ENCODE assay signal across 20 cellular contexts in genomic region chr10:11326241-11326640, GRCh38.
DNase-seq lines count a peak whose midpoint lies in the region; ATAC-seq, FAIRE-seq and TF ChIP-seq lines count a peak whose summit lies in the region.
"Had no signal": no experiment of that assay in that cellular context is flagged by ENCODE, and none has a peak within 500 bp of the region (broad histone marks: within the 10 kb centered on the region; RNA-seq: fewer than 3 reads in every experiment).

No MANE protein-coding gene starts in this region.

- no peak for ATAC-seq in natural killer cell
- ATAC-seq: activated CD8-positive, alpha-beta memory T cell treated with anti-CD3 and anti-CD28 coated beads, Interleukin-2, amount 10 ng/mL, durations not matched to agents 7 days and 5 days had no signal

- H3K9me3 ChIP-seq in BLaER1 (no peaks in the 10 kb centered on the region), astrocyte (ENCODE audit: insufficient read depth, low read depth, low read length) (no peaks in the 10 kb centered on the region), transverse colon (no peaks in the 10 kb centered on the region), PC-9 (ENCODE audit: insufficient read depth, low read depth) (no peaks in the 10 kb centered on the region)
- no peaks in the 10 kb centered on the region for H3K9me3 ChIP-seq in CD8-positive, alpha-beta memory T cell (ENCODE audit: low read length)
- H3K9me3 ChIP-seq: testis had no signal

- POLR2A ChIA-PET in CD8-positive, alpha-beta memory T cell (lab: Charles Lee) = interaction anchor here (0.5 kb wide), 1 partner anchor 159 kb away, joined by 3 read pairs; no protein-coding TSS in a partner anchor
- POLR2A ChIA-PET in PC-9 (lab: Charles Lee; ENCODE audit: unreplicated experiment) = no interaction called here

- TF ChIP-seq CTCF in astrocyte (IDR thresholded peaks at IDR 0.05; ENCODE audit: insufficient read depth, low read depth, low read length) (no peak), natural killer cell (IDR thresholded peaks at IDR 0.05) (no peak), transverse colon (IDR thresholded peaks at IDR 0.05) (no peak), PC-9 (conservative IDR thresholded peaks at IDR 0.05) (no peak)

- no peaks in the 10 kb centered on the region for H3K27me3 Mint-ChIP-seq in CD8-positive, alpha-beta memory T cell
- H3K27me3 Mint-ChIP-seq in astrocyte (ENCODE audit: low read depth, unreplicated experiment) = no peaks in the 10 kb centered on the region
- no peaks in the 10 kb centered on the region for H3K27me3 Mint-ChIP-seq in natural killer cell (ENCODE audit: low read depth in 2 of 2)
- H3K27me3 Mint-ChIP-seq: activated CD8-positive, alpha-beta memory T cell treated with anti-CD3 and anti-CD28 coated beads, Interleukin-2, amount 10 ng/mL, durations not matched to agents 7 days and 5 days had no signal

- H4K20me1 ChIP-seq in BLaER1 = peaks cover 6% of the 10 kb centered on the region; the same call in 1 of the 2 replicates
- no peaks in the 10 kb centered on the region for H4K20me1 ChIP-seq in astrocyte (ENCODE audit: insufficient read depth, low read length)
- no peaks in the 10 kb centered on the region for H4K20me1 ChIP-seq in PC-9 (ENCODE audit: insufficient read depth)

- peaks cover 18 to 29% (median 27%) of the 10 kb centered on the region in 3 donors for H3K4me1 Mint-ChIP-seq in CD8-positive, alpha-beta memory T cell
- peaks cover 35% of the 10 kb centered on the region for H3K4me1 Mint-ChIP-seq in astrocyte (ENCODE audit: low read depth, unreplicated experiment)
- peaks cover 34 to 46% of the 10 kb centered on the region in 2 donors for H3K4me1 Mint-ChIP-seq in natural killer cell

- 93 to 97% methylated on average over 3 to 12 of the region's 12 CpGs for WGBS in transverse colon (ENCODE audit: low coverage in 1 of 2), 2 donors

- H3K4me1 ChIP-seq in BLaER1 (peaks cover 71% of the 10 kb centered on the region), astrocyte (ENCODE audit: insufficient read depth, low read length) (peaks cover 14% of the 10 kb centered on the region), transverse colon (peaks cover 0 to 9% (median 0%) of the 10 kb centered on the region in 4 donors), PC-9 (replicated peaks; ENCODE audit: insufficient read depth) (no peaks in the 10 kb centered on the region)
- H3K4me1 ChIP-seq in CD8-positive, alpha-beta memory T cell (ENCODE audit: insufficient read depth, low read length) = peaks cover 6% of the 10 kb centered on the region
- H3K4me1 ChIP-seq: parathyroid adenoma had no signal

- no peak for TF ChIP-seq POLR2A in transverse colon (IDR thresholded peaks at IDR 0.05)

- BruUV-seq in PC-9 (replicated peaks; lab: Mats Ljungman, UMichigan) = no TSS peak

- H3K4me2 ChIP-seq in BLaER1 = peak overlapping the region; percentile 84
- no peak overlapping the region for H3K4me2 ChIP-seq in astrocyte (ENCODE audit: low read length)
- H3K4me2 ChIP-seq in PC-9 = no peak overlapping the region

- H3K9ac ChIP-seq in BLaER1 = peak overlapping the region; percentile 70
- no peak overlapping the region for H3K9ac ChIP-seq in astrocyte (ENCODE audit: low read length)
- H3K9ac ChIP-seq: parathyroid adenoma had no signal

- CTCF ChIA-PET in CD8-positive, alpha-beta memory T cell (lab: Charles Lee) = no interaction called here
- CTCF ChIA-PET in PC-9 (lab: Charles Lee) = no interaction called here

- H3K27me3 ChIP-seq in BLaER1 (no peaks in the 10 kb centered on the region), astrocyte (ENCODE audit: insufficient read depth, low read length) (no peaks in the 10 kb centered on the region), transverse colon (no peaks in the 10 kb centered on the region), PC-9 (ENCODE audit: insufficient read depth, low read depth) (peaks cover 65% of the 10 kb centered on the region)
- H3K27me3 ChIP-seq in CD8-positive, alpha-beta memory T cell (ENCODE audit: insufficient read depth, low read length, poor library complexity, severe bottlenecking) = no peaks in the 10 kb centered on the region
- H3K27me3 ChIP-seq: testis had no signal

- H3K27ac ChIP-seq in BLaER1 (peak overlapping the region; percentile 80; the same call in 1 of the 2 replicates), astrocyte (ENCODE audit: low read depth, low read length) (peak overlapping the region; percentile 27), transverse colon (no peak overlapping the region), PC-9 (no peak overlapping the region)
- no peak overlapping the region for H3K27ac ChIP-seq in CD8-positive, alpha-beta memory T cell (ENCODE audit: low read depth, low read length)
- H3K27ac ChIP-seq: parathyroid adenoma, testis had no signal

- H3K36me3 ChIP-seq in BLaER1 (peaks cover 63% of the 10 kb centered on the region), astrocyte (ENCODE audit: insufficient read depth, low read length) (no peaks in the 10 kb centered on the region), transverse colon (peaks cover 0 to 26% (median 2%) of the 10 kb centered on the region in 4 donors), PC-9 (ENCODE audit: low read depth) (no peaks in the 10 kb centered on the region)
- H3K36me3 ChIP-seq in CD8-positive, alpha-beta memory T cell (ENCODE audit: insufficient read depth, low read length) = peaks cover 84% of the 10 kb centered on the region

- H3K36me3 Mint-ChIP-seq in CD8-positive, alpha-beta memory T cell = peaks cover 0 to 95% (median 31%) of the 10 kb centered on the region in 3 donors
- no peaks in the 10 kb centered on the region for H3K36me3 Mint-ChIP-seq in astrocyte (ENCODE audit: low read depth, unreplicated experiment)
- H3K36me3 Mint-ChIP-seq in natural killer cell = peaks cover 50% of the 10 kb centered on the region

- no peak for TF ChIP-seq EP300 in transverse colon (IDR thresholded peaks at IDR 0.05; ENCODE audit: low read depth)

- H3K79me2 ChIP-seq in astrocyte (ENCODE audit: insufficient read depth, low read length) = no peaks in the 10 kb centered on the region
- no peaks in the 10 kb centered on the region for H3K79me2 ChIP-seq in PC-9 (ENCODE audit: low read depth)
- H3K79me2 ChIP-seq: parathyroid adenoma had no signal

- peaks cover 0 to 2% (median 0%) of the 10 kb centered on the region in 5 donors for H3K9me3 Mint-ChIP-seq in CD8-positive, alpha-beta memory T cell
- H3K9me3 Mint-ChIP-seq in astrocyte (ENCODE audit: unreplicated experiment) (no peaks in the 10 kb centered on the region), natural killer cell (no peaks in the 10 kb centered on the region)

- H3K4me3 ChIP-seq in BLaER1 = no peak overlapping the region
- H3K4me3 ChIP-seq in CD8-positive, alpha-beta memory T cell (ENCODE audit: low read length) = no peak overlapping the region
- H3K4me3 ChIP-seq in astrocyte (ENCODE audit: insufficient read depth, low read depth, low read length) = no peak overlapping the region
- no peak overlapping the region for H3K4me3 ChIP-seq in transverse colon
- H3K4me3 ChIP-seq in PC-9 = no peak overlapping the region
- H3K4me3 ChIP-seq: testis had no signal

- no peak overlapping the region for H3K4me3 Mint-ChIP-seq in CD8-positive, alpha-beta memory T cell
- no peak overlapping the region for H3K4me3 Mint-ChIP-seq in astrocyte (ENCODE audit: unreplicated experiment)
- H3K4me3 Mint-ChIP-seq in natural killer cell = no peak overlapping the region
- H3K4me3 Mint-ChIP-seq: activated CD8-positive, alpha-beta memory T cell treated with anti-CD3 and anti-CD28 coated beads, Interleukin-2, amount 10 ng/mL, durations not matched to agents 7 days and 5 days had no signal

- in situ Hi-C loops in transverse colon (cut with MboI; ENCODE audit: low pct_ligation_motif_present in 1 of 4, low pct_unique_long_range_greater_than_20kb in 1 of 4, low sequenced_read_pairs in 3 of 4) = no loop called here

- H2AFZ ChIP-seq in astrocyte (ENCODE audit: low read depth, low read length) (no peak overlapping the region), PC-9 (no peak overlapping the region)
- H2AFZ ChIP-seq: parathyroid adenoma had no signal

- H3K27ac Mint-ChIP-seq in CD8-positive, alpha-beta memory T cell = peak overlapping the region in 5 of 8 donors; percentile 23 to 92 (median 62)
- H3K27ac Mint-ChIP-seq in astrocyte (ENCODE audit: unreplicated experiment) (peak overlapping the region; percentile 84), natural killer cell (peak overlapping the region; percentile 84 to 92)
- H3K27ac Mint-ChIP-seq: activated CD8-positive, alpha-beta memory T cell treated with anti-CD3 and anti-CD28 coated beads, Interleukin-2, amount 10 ng/mL, durations not matched to agents 7 days and 5 days had no signal

- no peak for DNase-seq in CD8-positive, alpha-beta memory T cell
- DNase-seq in astrocyte (ENCODE audit: low read depth) (no peak), natural killer cell (no peak), DMS53 treated with DMSO at 0.1 percent for 48 hours (lab: John Stamatoyannopoulos, UW; ENCODE audit: unreplicated experiment) (no peak), RCC 7860 (ENCODE audit: low spot score) (no peak), transverse colon (no peak), PC-9 (no peak)
- DNase-seq: activated CD4-positive, CD25-positive, alpha-beta regulatory T cell; activated CD8-positive, alpha-beta memory T cell treated with anti-CD3 and anti-CD28 coated beads, Interleukin-2, amount 10 ng/mL, durations not matched to agents 7 days and 5 days; activated effector memory CD4-positive, alpha-beta T cell treated with Interleukin-2 at 50 U/mL for 16 hours; cortex of kidney; DMS153; midbrain; NCI-H524 treated with DMSO at 0.1 percent for 48 hours; Right ventricle myocardium superior; stimulated activated CD4-positive, alpha-beta T cell treated with anti-CD3 and anti-CD28 coated beads, Interleukin-4, amount 100 ng/mL, for 24 hours; testis had no signal

- intact Hi-C loops in natural killer cell (cut with micrococcal nuclease) (no loop called here), transverse colon (cut with DNase I; ENCODE audit: low total_unique reads) (no loop called here), PC-9 (cut with micrococcal nuclease; ENCODE audit: unreplicated experiment) (no loop called here)

- FAIRE-seq in astrocyte (lab: Jason Lieb, UNC) (no peak), RCC 7860 (lab: Jason Lieb, UNC) (no peak)
- FAIRE-seq: frontal cortex had no signal

- no peaks in the 10 kb centered on the region for H3K9me2 ChIP-seq in PC-9 (ENCODE audit: insufficient read depth)

- no peaks in the 10 kb centered on the region for H3F3A ChIP-seq in PC-9 (ENCODE audit: insufficient read depth, low read depth)

Comparison
In these comparisons a context has a peak if more than half of its experiments do, and no peak if none do; other contexts are left out.
1. H3K27ac ChIP-seq: peak in BLaER1 (single experiment) and astrocyte (single experiment); none in CD8-positive, alpha-beta memory T cell (single experiment), transverse colon (0 of 4) and PC-9 (single experiment).
2. Peak in every context shown above with its lines, with median percentiles within 50 percentile points of each other: H3K27ac Mint-ChIP-seq.